ENCODE assay signal across 8 cellular contexts in genomic region chr15:55168350-55168974, GRCh38. TPM values are rescaled to one million over a fixed set of nuclear protein-coding genes. Genes with fewer than 3 reads are reported as not detected.
DNase-seq lines count a peak whose midpoint lies in the region; ATAC-seq, FAIRE-seq and TF ChIP-seq lines count a peak whose summit lies in the region.

No MANE protein-coding gene starts in this region.

- H3K4me1 ChIP-seq in H1 (replicated peaks in 1 of 4; ENCODE audit: control insufficient read depth in 3 of 4, insufficient read depth in 4 of 4, low read length in 3 of 4): no peaks in the 10 kb centered on the region

- H3K23ac ChIP-seq in H1 (ENCODE audit: insufficient read length): no peak overlapping the region

- H2BK20ac ChIP-seq in H1 (ENCODE audit: low read length): no peak overlapping the region

- TF ChIP-seq RAD21 in H1 (IDR thresholded peaks at IDR 0.05 in 1 of 2, conservative IDR thresholded peaks at IDR 0.05 in 1 of 2; ENCODE audit: low read depth in 2 of 2, low read length in 2 of 2): peak; percentile 73 to 80

- peak; percentile 97 for FAIRE-seq in H1 (lab: Jason Lieb, UNC)

- H3K79me1 ChIP-seq in H1 (ENCODE audit: low read depth, low read length): no peaks in the 10 kb centered on the region

- no peak overlapping the region for H2AFZ ChIP-seq in H1 (ENCODE audit: low read length)

- no peaks in the 10 kb centered on the region; a peak in 1 of 4 replicates for H3K9me3 ChIP-seq in H1 (ENCODE audit: insufficient read depth in 2 of 2, low read depth in 1 of 2, low read length in 1 of 2)

- H3K14ac ChIP-seq in H1 (ENCODE audit: insufficient read length): no peak overlapping the region

- H2BK15ac ChIP-seq in H1 (ENCODE audit: low read length): no peak overlapping the region

- no peak overlapping the region for H2BK5ac ChIP-seq in H1 (ENCODE audit: low read depth, low read length)

- ATAC-seq in GM19397 (IDR thresholded peaks at IDR 0.05; ENCODE audit: unreplicated experiment) (peak; percentile 81), HG03460 (IDR thresholded peaks at IDR 0.05; ENCODE audit: unreplicated experiment) (peak; percentile 80)

- H2BK12ac ChIP-seq in H1 (ENCODE audit: low read depth, low read length): no peak overlapping the region

- H3K18ac ChIP-seq in H1 (ENCODE audit: extremely low read depth, low read length): no peak overlapping the region

- no peak overlapping the region for H2AK5ac ChIP-seq in H1 (ENCODE audit: low read depth, low read length)

- WGBS in H1 (ENCODE audit: extremely low coverage in 1 of 2, insufficient coverage in 1 of 2, insufficient read length in 1 of 2, insufficient replicate concordance in 2 of 2, low coverage in 1 of 2, low lambda C conversion rate in 2 of 2, missing lambda C conversion rate in 1 of 2), 2 experiments: 67% methylated on average over 11 of the region's 11 CpGs; no CpG with 5 or more reads in 1 of the 2 experiments

- TF ChIP-seq POLR2A in H1 (IDR thresholded peaks at IDR 0.05; ENCODE audit: control extremely low read depth in 1 of 2, low read depth in 2 of 2, low read length in 2 of 2): no peak

- POLR2A ChIA-PET in H1 (lab: Charles Lee; ENCODE audit: partially characterized antibody): interaction anchor here (0.9 to 1.9 kb wide), 2 partner anchors 23 to 28 kb away, joined by 3 to 5 read pairs; partner anchors contain the start of gene RSL24D1

- TF ChIP-seq CTCF in H1 (IDR thresholded peaks at IDR 0.05; ENCODE audit: control extremely low read depth in 1 of 3, insufficient read depth in 1 of 3, low read depth in 1 of 3, low read length in 3 of 3): peak; percentile 27 to 88 (median 76)

- no peak overlapping the region for H3K9ac ChIP-seq in H1 (replicated peaks in 1 of 4; ENCODE audit: extremely low read depth in 1 of 4, low read depth in 3 of 4, low read length in 3 of 4)

- H4K91ac ChIP-seq in H1 (replicated peaks; ENCODE audit: insufficient read length, low read length): no peak overlapping the region

- H3K56ac ChIP-seq in H1 (replicated peaks; ENCODE audit: insufficient read length, low read depth, low read length): no peak overlapping the region

- no peaks in the 10 kb centered on the region for H3K36me3 ChIP-seq in H1 (ENCODE audit: control insufficient read depth in 2 of 4, insufficient read depth in 4 of 4, low read length in 3 of 4)

- H4K20me1 ChIP-seq in H1 (replicated peaks in 1 of 2; ENCODE audit: control insufficient read depth in 1 of 2, insufficient read depth in 2 of 2, low read length in 2 of 2): no peaks in the 10 kb centered on the region

- no peak overlapping the region for H3K27ac ChIP-seq in H1 (ENCODE audit: low read depth, low read length)

- no peak overlapping the region for H3K4me2 ChIP-seq in H1 (ENCODE audit: insufficient read depth in 1 of 2, low read depth in 2 of 2, low read length in 2 of 2)

- H4K5ac ChIP-seq in H1 (ENCODE audit: insufficient read length, low read depth, low read length): no peak overlapping the region

- H3K23me2 ChIP-seq in H1 (ENCODE audit: low read depth, low read length): no peaks in the 10 kb centered on the region

- H3K4me3 ChIP-seq in H1 (ENCODE audit: extremely low read depth in 1 of 4, insufficient read depth in 2 of 4, low read depth in 3 of 4, low read length in 4 of 4): no peak overlapping the region

- no peak overlapping the region for H2BK120ac ChIP-seq in H1 (replicated peaks; ENCODE audit: low read depth, low read length)

- no peaks in the 10 kb centered on the region for H3K79me2 ChIP-seq in H1 (ENCODE audit: control insufficient read depth in 1 of 2, insufficient read depth in 2 of 2, low read length in 2 of 2)

- DNase-seq in COLO829 (ENCODE audit: low spot score) (peak; percentile 53), NCI-H748 treated with DMSO at 0.1 percent for 48 hours (lab: John Stamatoyannopoulos, UW) (peak; percentile 25), H1 (ENCODE audit: low read depth in 1 of 2, low spot score in 2 of 2) (peak; percentile 82 to 85), mucosa of gallbladder (ENCODE audit: low spot score) (peak; percentile 53)
- peak; percentile 9 to 10 for DNase-seq in activated CD4-positive, alpha-beta T cell treated with anti-CD3 and anti-CD28 coated beads, Interleukin-2, amount 50 U/mL, for 24 hours (ENCODE audit: low read depth in 1 of 2, low spot score in 1 of 2)
- DNase-seq in stimulated activated naive CD4-positive, alpha-beta T cell treated with Interleukin-2 at 50 U/mL for 16 hours (lab: John Stamatoyannopoulos, UW): peak; percentile 30

- H4K8ac ChIP-seq in H1 (ENCODE audit: extremely low read depth, insufficient read depth, low read length): no peak overlapping the region

- H3K27me3 ChIP-seq in H1 (replicated peaks in 1 of 4; ENCODE audit: control insufficient read depth in 3 of 4, extremely low read depth in 1 of 4, insufficient read depth in 3 of 4, low read length in 3 of 4): no peaks in the 10 kb centered on the region

- no peak overlapping the region for H3K4ac ChIP-seq in H1 (replicated peaks; ENCODE audit: insufficient read length, low read depth, low read length)

- CTCF ChIA-PET in H1 (lab: Charles Lee; ENCODE audit: partially characterized antibody): interaction anchor here (0.6 to 3.5 kb wide), 26 partner anchors 9 to 1210 kb away, joined by 3 to 29 read pairs (median 3); partner anchors contain the start of genes RSL24D1 and UNC13C

- no peak for TF ChIP-seq EP300 in H1 (IDR thresholded peaks at IDR 0.05; ENCODE audit: borderline replicate concordance in 1 of 2, low read depth in 2 of 2, low read length in 2 of 2)

TF ChIP-seq in H1, 55 proteins besides CTCF, POLR2A, EP300 and RAD21 (continues in another document):
- no peak for TF ChIP-seq NANOG (IDR thresholded peaks at IDR 0.05; ENCODE audit: insufficient read depth, low read depth, low read length, poor library complexity, severe bottlenecking)
- peak; percentile 33; the same call in 1 of the 2 replicates for TF ChIP-seq CREB1 (IDR thresholded peaks at IDR 0.05)
- 0 out of 4 replicates have a peak, but pooled peaks of 1 of the 2 experiments have one; percentile 13 for TF ChIP-seq HDAC2 (IDR thresholded peaks at IDR 0.05; ENCODE audit: borderline replicate concordance in 1 of 2, low read depth in 2 of 2, low read length in 2 of 2)
- TF ChIP-seq CEBPB (IDR thresholded peaks at IDR 0.05; ENCODE audit: low read depth, low read length): no peak
- no peak for TF ChIP-seq BRCA1 (IDR thresholded peaks at IDR 0.05; ENCODE audit: low read depth, low read length)
- peak; percentile 22; the same call in 1 of the 2 replicates for TF ChIP-seq TEAD4 (IDR thresholded peaks at IDR 0.05; ENCODE audit: low read depth, low read length)
- no peak for TF ChIP-seq HDAC6 (IDR thresholded peaks at IDR 0.05; ENCODE audit: low read depth, low read length)
- TF ChIP-seq EZH2 (IDR thresholded peaks at IDR 0.05; ENCODE audit: low read depth, low read length, severe bottlenecking): no peak
- no peak for TF ChIP-seq SIN3A (conservative IDR thresholded peaks at IDR 0.05 in 1 of 2, IDR thresholded peaks at IDR 0.05 in 1 of 2; ENCODE audit: low read depth in 1 of 2, low read length in 2 of 2)
- TF ChIP-seq USF2 (IDR thresholded peaks at IDR 0.05; ENCODE audit: low read length): no peak
- TF ChIP-seq CHD2 (IDR thresholded peaks at IDR 0.05; ENCODE audit: low read length): no peak
- TF ChIP-seq POLR2AphosphoS5 (IDR thresholded peaks at IDR 0.05; ENCODE audit: low read depth, low read length): no peak
- TF ChIP-seq ZNF274 (IDR thresholded peaks at IDR 0.05; ENCODE audit: borderline replicate concordance, extremely low read depth, low read length): no peak
- TF ChIP-seq SIRT6 (IDR thresholded peaks at IDR 0.05; ENCODE audit: low read length): no peak
- TF ChIP-seq KDM1A (IDR thresholded peaks at IDR 0.05; ENCODE audit: borderline replicate concordance, low read length): no peak
- TF ChIP-seq MAX (IDR thresholded peaks at IDR 0.05): no peak
- TF ChIP-seq CHD1 (IDR thresholded peaks at IDR 0.05; ENCODE audit: low read depth, low read length): no peak
- TF ChIP-seq YY1 (IDR thresholded peaks at IDR 0.05; ENCODE audit: low read depth, low read length): 0 out of 2 replicates have a peak, but pooled peaks have one; percentile 21
- no peak for TF ChIP-seq PHF8 (conservative IDR thresholded peaks at IDR 0.05; ENCODE audit: low read depth, low read length)
- TF ChIP-seq SUZ12 (IDR thresholded peaks at IDR 0.05; ENCODE audit: low read length): no peak
- no peak for TF ChIP-seq ASH2L (IDR thresholded peaks at IDR 0.05; ENCODE audit: low read length)
- no peak for TF ChIP-seq TAF7 (optimal IDR thresholded peaks at IDR 0.05; ENCODE audit: borderline replicate concordance, low read depth, low read length)
- TF ChIP-seq E2F6 (IDR thresholded peaks at IDR 0.05): no peak
- no peak for TF ChIP-seq KDM5A (IDR thresholded peaks at IDR 0.05; ENCODE audit: low read length)

RNA-seq across cellular contexts. Expression of gene RSL24D1, which starts 28.3 kb away (rescaled TPM):
- 126 and 130 TPM in 2 replicates for total RNA-seq in H1 (2021; fragmentation: NEBNext Ultra II Directional; extraction: Animal tissue kit (Norgen Biotek cat#: 25700))
- polyA plus RNA-seq in H1 (2011; rRNA removed): 22.1 and 45.7 TPM in 2 replicates
- polyA plus RNA-seq in H1 (2011; cell fraction: cytosol; rRNA removed): 69.3 TPM
- 7.8 TPM for polyA plus RNA-seq in H1 (2011; cell fraction: nucleus; rRNA removed)
- 63.7 to 171 TPM (median 75.9 TPM) in 4 replicates for polyA plus RNA-seq in H1 (2012, experiment 1 of 2)
- polyA plus RNA-seq in H1 (2012, experiment 2 of 2): 25.4 TPM
- 95.3 TPM for polyA plus RNA-seq in H1 (2013, experiment 1 of 2)
- polyA plus RNA-seq in H1 (2013, experiment 2 of 2): 96.5 TPM
- 20.5 and 21.3 TPM in 2 replicates for polyA minus RNA-seq in H1 (2011; rRNA and poly(A)+ RNA removed)
- 23.5 TPM for polyA minus RNA-seq in H1 (2011; cell fraction: cytosol; rRNA and poly(A)+ RNA removed)
- polyA minus RNA-seq in H1 (2011; cell fraction: nucleus; rRNA and poly(A)+ RNA removed): 55.7 TPM
- total RNA-seq in mucosa of gallbladder: 50.1 TPM

Comparison
In these comparisons a context has a peak if more than half of its experiments do, and no peak if none do; other contexts are left out.
1. DNase-seq: peak in every context shown above with its lines; median percentile 84 in H1; 53 in COLO829; 53 in mucosa of gallbladder; 30 in stimulated activated naive CD4-positive, alpha-beta T cell treated with Interleukin-2 at 50 U/mL for 16 hours; 25 in NCI-H748 treated with DMSO at 0.1 percent for 48 hours; 10 in activated CD4-positive, alpha-beta T cell treated with anti-CD3 and anti-CD28 coated beads, Interleukin-2, amount 50 U/mL, for 24 hours.